15 cellular contexts compared by ENCODE assay signal in the genomic region with DNA sequence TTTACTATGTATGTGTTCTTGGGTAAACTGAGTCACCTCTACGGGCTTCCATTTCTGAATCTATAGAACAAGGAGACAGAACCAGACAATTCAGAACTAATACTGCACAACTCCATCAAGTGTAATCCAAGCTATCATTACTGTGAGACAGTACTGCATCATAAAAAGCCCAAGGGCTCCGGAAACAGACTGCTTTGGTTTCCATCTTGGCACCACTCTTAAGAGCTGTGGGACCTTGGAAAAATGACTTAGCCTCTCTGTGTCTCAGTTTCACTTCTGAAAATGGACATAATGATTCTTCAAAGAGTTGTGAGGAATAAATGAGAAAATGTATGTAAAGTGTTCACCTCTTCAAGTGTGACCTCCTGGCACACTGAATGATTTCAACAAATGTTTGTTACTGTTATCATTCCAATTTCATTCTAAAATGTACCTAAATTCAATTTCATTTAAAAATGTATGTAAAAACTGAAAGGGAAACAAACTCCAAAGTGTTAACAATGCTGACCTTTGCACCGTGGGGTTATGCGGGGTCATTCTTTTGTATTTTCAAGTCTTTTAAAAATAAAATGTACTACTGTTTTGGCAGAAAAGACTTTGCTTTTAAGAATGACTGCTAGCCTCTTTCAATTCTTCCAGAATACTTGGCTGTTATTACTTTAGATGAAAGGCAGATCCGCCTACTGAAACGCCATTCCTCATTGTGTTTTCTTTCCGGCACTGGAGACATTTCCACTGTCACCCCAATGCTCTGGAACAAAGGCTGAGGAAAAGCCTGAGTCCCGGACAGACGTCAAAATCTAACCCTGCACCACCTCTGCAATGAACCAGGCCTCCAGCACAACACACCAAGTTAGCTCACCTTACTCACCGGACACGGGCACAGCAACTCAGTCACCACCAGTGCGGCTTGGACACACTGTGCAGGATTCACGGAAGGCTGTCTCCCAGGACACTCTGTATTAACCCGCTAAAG.
DNase-seq lines count a peak whose midpoint lies in the region; TF ChIP-seq lines count a peak whose summit lies in the region.
"Had no signal": no experiment of that assay in that cellular context is flagged by ENCODE, and none has a peak within 500 bp of the region (broad histone marks: within the 10 kb centered on the region; RNA-seq: fewer than 3 reads in every experiment).

No MANE protein-coding gene starts in this region.

- WGBS in transverse colon (ENCODE audit: low coverage in 1 of 2), 2 donors, result 42 to 69% methylated on average over 9 to 14 of the region's 14 CpGs
- WGBS in testis, 2 donors, result 86 to 88% methylated on average over 12 to 14 of the region's 14 CpGs

- H3K4me3 ChIP-seq in colonic mucosa (no peak overlapping the region), neuron (ENCODE audit: low read length) (peak overlapping the region; percentile 27), transverse colon (no peak overlapping the region), testis (no peak overlapping the region)
- H3K4me3 ChIP-seq: MG63 had no signal

- in situ Hi-C loops in transverse colon (cut with MboI; ENCODE audit: low pct_ligation_motif_present in 1 of 4, low pct_unique_long_range_greater_than_20kb in 1 of 4, low sequenced_read_pairs in 3 of 4), result no loop called here
- in situ Hi-C loops in ACHN (cut with HindIII; ENCODE audit: low pct_ligation_motif_present, low pct_unique_long_range_greater_than_20kb, low sequenced_read_pairs), result no loop called here

- TF ChIP-seq POLR2A in transverse colon (IDR thresholded peaks at IDR 0.05), result no peak
- TF ChIP-seq POLR2A in testis (IDR thresholded peaks at IDR 0.05), result no peak

- H3K9me3 ChIP-seq in colonic mucosa (no peaks in the 10 kb centered on the region), neuron (ENCODE audit: low read length) (no peaks in the 10 kb centered on the region), transverse colon (no peaks in the 10 kb centered on the region), testis (no peaks in the 10 kb centered on the region)
- H3K9me3 ChIP-seq: MG63 had no signal

- TF ChIP-seq CTCF in colonic mucosa (IDR thresholded peaks at IDR 0.05), result no peak
- TF ChIP-seq CTCF in transverse colon (IDR thresholded peaks at IDR 0.05), result no peak
- no peak for TF ChIP-seq CTCF in testis (IDR thresholded peaks at IDR 0.05)

- DNase-seq in colonic mucosa (no peak), islet precursor cell (peak; percentile 20), transverse colon (no peak), midbrain (lab: John Stamatoyannopoulos, UW) (no peak), testis (no peak), ACHN (no peak)
- DNase-seq: activated CD4-positive, alpha-beta T cell treated with anti-CD3 and anti-CD28 coated beads, Interleukin-2, amount 50 U/mL, for 1 hour; activated T-cell treated with anti-CD3 and anti-CD28 coated beads, Interleukin-2, amount 50 U/mL, for 72 hours; amniotic stem cell; C1 segment of cervical spinal cord; MG63; natural killer cell; NCI-H2107; T-helper 9 cell had no signal

- H3K27me3 ChIP-seq in colonic mucosa (no peaks in the 10 kb centered on the region), neuron (ENCODE audit: insufficient read depth, low read length) (no peaks in the 10 kb centered on the region), transverse colon (no peaks in the 10 kb centered on the region), testis (no peaks in the 10 kb centered on the region)
- H3K27me3 ChIP-seq: MG63 had no signal

- intact Hi-C loops in colonic mucosa (cut with DNase I) (no loop called here), transverse colon (cut with DNase I; ENCODE audit: low total_unique reads) (no loop called here), testis (cut with DNase I; ENCODE audit: low total_unique reads) (no loop called here)

- peak overlapping the region; percentile 2 for H2AFZ ChIP-seq in neuron (ENCODE audit: low read depth, low read length)

- H3K36me3 ChIP-seq in colonic mucosa (no peaks in the 10 kb centered on the region), neuron (ENCODE audit: insufficient read depth, low read length) (no peaks in the 10 kb centered on the region), transverse colon (no peaks in the 10 kb centered on the region), testis (ENCODE audit: low read depth, missing control alignments) (no peaks in the 10 kb centered on the region)
- H3K36me3 ChIP-seq: MG63 had no signal

- peak overlapping the region; percentile 75 for H3K27ac ChIP-seq in colonic mucosa
- H3K27ac ChIP-seq in transverse colon, result peak overlapping the region; percentile 80 to 84 (median 81)
- H3K27ac ChIP-seq in testis, result no peak overlapping the region

- TF ChIP-seq EP300 in transverse colon (IDR thresholded peaks at IDR 0.05; ENCODE audit: low read depth), result no peak

- H3K9ac ChIP-seq in colonic mucosa (ENCODE audit: low read depth in 2 of 2, low read length in 2 of 2), result peak overlapping the region in 1 of 2 donors; percentile 42

- no peaks in the 10 kb centered on the region for H3K4me1 ChIP-seq in colonic mucosa
- H3K4me1 ChIP-seq in neuron (ENCODE audit: insufficient read depth, low read length), result peaks cover 12% of the 10 kb centered on the region
- H3K4me1 ChIP-seq in transverse colon, result peaks cover 25 to 61% (median 51%) of the 10 kb centered on the region in 4 donors
- H3K4me1 ChIP-seq in testis, result no peaks in the 10 kb centered on the region

Comparison
In these comparisons a context has a peak if more than half of its experiments do, and no peak if none do; other contexts are left out.
1. H3K27ac ChIP-seq: peak in colonic mucosa (single experiment) and transverse colon (4 of 4); none in testis (0 of 2).